In the genomic region with DNA sequence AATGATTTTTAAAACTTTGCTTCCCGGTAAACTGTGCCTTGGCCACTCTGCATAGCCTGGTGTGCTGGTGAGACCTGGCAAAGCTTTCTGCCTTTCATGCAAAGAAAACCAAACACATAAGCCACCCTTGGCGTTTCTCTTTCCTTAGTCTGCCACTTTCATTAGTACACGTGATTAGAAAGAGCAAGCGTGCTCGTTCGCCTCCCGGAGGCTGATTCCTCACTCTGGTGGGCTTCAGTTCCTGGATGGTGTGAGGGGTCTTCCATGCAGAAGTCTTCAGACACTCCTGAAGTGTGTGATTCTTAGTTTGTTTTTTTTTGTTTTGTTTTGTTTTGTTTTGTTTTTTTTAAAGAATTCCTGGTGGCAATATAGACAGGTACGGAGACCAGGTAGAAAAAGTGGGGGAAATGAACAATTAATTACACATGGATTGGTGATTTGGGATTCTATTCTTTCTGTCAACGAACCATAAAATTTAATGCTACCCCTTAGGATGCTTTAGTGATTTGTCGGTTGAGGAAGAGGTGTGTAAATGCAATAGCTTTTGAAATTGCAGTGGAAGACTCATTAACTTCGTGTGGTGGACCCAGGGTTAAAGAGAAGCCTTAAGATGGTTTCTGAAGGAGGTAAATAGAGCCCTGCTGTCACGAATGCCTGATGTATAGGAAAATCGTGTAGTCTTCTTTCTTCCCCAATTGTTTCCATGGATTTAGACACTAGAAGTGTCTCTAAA, we compare ENCODE assay signal across 8 cellular contexts. TPM values are rescaled to one million over a fixed set of nuclear protein-coding genes. Genes with fewer than 3 reads are reported as not detected.
DNase-seq lines count a peak whose midpoint lies in the region.

No MANE protein-coding gene starts in this region.

- H3K9me3 ChIP-seq in ES-I3 (ENCODE audit: control insufficient read depth, insufficient read depth, low read length): no peaks in the 10 kb centered on the region
- no peaks in the 10 kb centered on the region for H3K9me3 ChIP-seq in iPS-20b (ENCODE audit: insufficient read depth, low read depth, low read length)
- no peaks in the 10 kb centered on the region for H3K9me3 ChIP-seq in subcutaneous abdominal adipose tissue (ENCODE audit: control insufficient read depth in 5 of 5, low read length in 5 of 5)

- peaks cover 43% of the 10 kb centered on the region for H3K4me1 Mint-ChIP-seq in activated T-helper 2 cell treated with anti-CD3 and anti-CD28 coated beads, Interferon-gamma antibody, Interleukin-2, Interleukin-4, amounts not matched to agents 10 μg/mL and 5 μg/mL and 100 μg/mL, durations not matched to agents 14 hours and 24 hours and 36 hours (ENCODE audit: low read depth)

- peaks cover 5% of the 10 kb centered on the region for H3K9me3 Mint-ChIP-seq in activated T-helper 2 cell treated with anti-CD3 and anti-CD28 coated beads, Interferon-gamma antibody, Interleukin-2, Interleukin-4, amounts not matched to agents 10 μg/mL and 5 μg/mL and 100 μg/mL, durations not matched to agents 14 hours and 24 hours and 36 hours

- H3K4me3 ChIP-seq in iPS-20b (ENCODE audit: low read length) (peak overlapping the region; percentile 80), subcutaneous abdominal adipose tissue (ENCODE audit: low read depth in 1 of 5, low read length in 5 of 5) (peak overlapping the region; percentile 80 to 90 (median 89))

- H3K27ac Mint-ChIP-seq in activated T-helper 2 cell treated with anti-CD3 and anti-CD28 coated beads, Interferon-gamma antibody, Interleukin-2, Interleukin-4, amounts not matched to agents 10 μg/mL and 5 μg/mL and 100 μg/mL, durations not matched to agents 14 hours and 24 hours and 36 hours: peak overlapping the region; percentile 74

- peaks cover 18% of the 10 kb centered on the region for H3K4me1 ChIP-seq in ES-I3 (ENCODE audit: insufficient read depth, low read length)
- peaks cover 17% of the 10 kb centered on the region; the same call in 1 of the 2 replicates for H3K4me1 ChIP-seq in iPS-20b (ENCODE audit: insufficient read depth, low read length)
- peaks cover 5 to 50% (median 33%) of the 10 kb centered on the region in 5 donors for H3K4me1 ChIP-seq in subcutaneous abdominal adipose tissue (ENCODE audit: control insufficient read depth in 5 of 5, insufficient read depth in 5 of 5, low read length in 5 of 5)

- H3K4me3 Mint-ChIP-seq in activated T-helper 2 cell treated with anti-CD3 and anti-CD28 coated beads, Interferon-gamma antibody, Interleukin-2, Interleukin-4, amounts not matched to agents 10 μg/mL and 5 μg/mL and 100 μg/mL, durations not matched to agents 14 hours and 24 hours and 36 hours (ENCODE audit: low read depth): peak overlapping the region; percentile 89

- in situ Hi-C loops in KBM-7 (cut with MboI; ENCODE audit: low pct_unique_long_range_greater_than_20kb, low sequenced_read_pairs): no loop called here

- peaks cover 6% of the 10 kb centered on the region for H3K36me3 Mint-ChIP-seq in activated T-helper 2 cell treated with anti-CD3 and anti-CD28 coated beads, Interferon-gamma antibody, Interleukin-2, Interleukin-4, amounts not matched to agents 10 μg/mL and 5 μg/mL and 100 μg/mL, durations not matched to agents 14 hours and 24 hours and 36 hours (ENCODE audit: low read depth)

- H3K9ac ChIP-seq in ES-I3 (ENCODE audit: low read depth, low read length): peak overlapping the region; percentile 88
- H3K9ac ChIP-seq in iPS-20b (ENCODE audit: low read depth, low read length): peak overlapping the region; percentile 72; the same call in 1 of the 2 replicates
- H3K9ac ChIP-seq in subcutaneous abdominal adipose tissue (ENCODE audit: low read length in 5 of 5): peak overlapping the region in 3 of 5 donors; percentile 84 to 93 (median 92)

- H3K27ac ChIP-seq in iPS-20b (ENCODE audit: low read length) (no peak overlapping the region), subcutaneous abdominal adipose tissue (ENCODE audit: low read depth, low read length) (peak overlapping the region; percentile 91)

- H3K36me3 ChIP-seq in ES-I3 (ENCODE audit: insufficient read depth, low read length) (no peaks in the 10 kb centered on the region), iPS-20b (ENCODE audit: insufficient read depth, low read depth, low read length) (no peaks in the 10 kb centered on the region), subcutaneous abdominal adipose tissue (ENCODE audit: control insufficient read depth in 5 of 5, insufficient read depth in 5 of 5, low read length in 5 of 5) (no peaks in the 10 kb centered on the region)

- H3K27me3 ChIP-seq in iPS-20b (ENCODE audit: insufficient read depth, low read length) (peaks cover 18% of the 10 kb centered on the region), subcutaneous abdominal adipose tissue (ENCODE audit: control insufficient read depth in 5 of 5, insufficient read depth in 4 of 5, low read length in 5 of 5) (no peaks in the 10 kb centered on the region)

- intact Hi-C loops in activated T-helper 2 cell treated with anti-CD3 and anti-CD28 coated beads, Interferon-gamma antibody, Interleukin-2, Interleukin-4, amounts not matched to agents 10 μg/mL and 5 μg/mL and 100 μg/mL, durations not matched to agents 14 hours and 24 hours and 36 hours (cut with micrococcal nuclease): loop anchor here (1.0 to 5.0 kb wide), 8 partner anchors 8 to 1393 kb away; a partner anchor contains a TSS
- intact Hi-C loops in posterior cingulate gyrus (cut with DNase I): loop anchor here (5.0 to 10.0 kb wide), 4 partner anchors 43 to 407 kb away; no protein-coding TSS in a partner anchor

- H3K27me3 Mint-ChIP-seq in activated T-helper 2 cell treated with anti-CD3 and anti-CD28 coated beads, Interferon-gamma antibody, Interleukin-2, Interleukin-4, amounts not matched to agents 10 μg/mL and 5 μg/mL and 100 μg/mL, durations not matched to agents 14 hours and 24 hours and 36 hours (ENCODE audit: low read depth): no peaks in the 10 kb centered on the region

- DNase-seq in KBM-7 (peak; percentile 41), activated gamma-delta T cell (lab: John Stamatoyannopoulos, UW) (no peak), GM03348 (ENCODE audit: low spot score) (no peak), posterior cingulate gyrus (no peak)
- no peak for DNase-seq in activated T-helper 2 cell treated with anti-CD3 and anti-CD28 coated beads, Interferon-gamma antibody, Interleukin-2, Interleukin-4, amounts not matched to agents 10 μg/mL and 5 μg/mL and 100 μg/mL, durations not matched to agents 14 hours and 24 hours and 36 hours (ENCODE audit: low spot score)

RNA-seq across cellular contexts. Expression of a gene that starts 2.1 kb away (rescaled TPM):
- total RNA-seq in activated T-helper 2 cell treated with anti-CD3 and anti-CD28 coated beads, Interferon-gamma antibody, Interleukin-2, Interleukin-4, amounts not matched to agents 10 μg/mL and 5 μg/mL and 100 μg/mL, durations not matched to agents 14 hours and 24 hours and 36 hours: 58.9 and 59.3 TPM in 2 replicates
